1 cellular context compared by ENCODE assay signal in the genomic region with DNA sequence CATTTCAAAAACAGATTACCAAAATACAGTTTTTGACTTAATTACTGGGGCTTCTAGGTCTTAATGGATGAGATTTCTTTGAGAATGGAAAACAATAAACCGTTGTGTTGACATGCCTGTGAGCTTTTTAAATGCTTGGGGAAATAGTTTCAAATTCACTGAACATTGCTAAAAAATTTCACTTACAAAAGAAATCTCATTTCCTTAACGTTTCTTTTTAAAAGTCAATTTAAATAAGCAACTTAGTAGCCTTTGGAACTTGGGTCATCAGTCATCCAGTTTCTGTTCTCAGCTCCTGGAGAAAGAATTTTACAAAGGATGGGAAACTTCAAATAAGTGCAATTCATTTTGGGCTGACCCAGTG.
TF ChIP-seq lines count a peak whose summit lies in the region.

No MANE protein-coding gene starts in this region.

TF ChIP-seq in GM23338, 12 proteins besides CTCF, POLR2A, EP300 and RAD21 (continued from another document):
- peak; percentile 75 for TF ChIP-seq NANOG (IDR thresholded peaks at IDR 0.05; ENCODE audit: borderline replicate concordance)
